1 cellular context compared by ENCODE assay signal in genomic region chr4:56907489-56908205, GRCh38.
A peak's percentile ranks its signal among the peaks of the same experiment; 100 is the strongest.
TF ChIP-seq lines count a peak whose summit lies in the region.

Gene REST, plus strand, starts transcription at chr4:56907900. Its CDS starts 2,739 bp downstream, at chr4:56910639.

TF ChIP-seq in H1, 55 proteins besides CTCF, POLR2A, EP300 and RAD21 (continued from another document):
- TF ChIP-seq CHD2 (IDR thresholded peaks at IDR 0.05; ENCODE audit: low read length) (no peak), BCL11A (IDR thresholded peaks at IDR 0.05; ENCODE audit: low read depth in 2 of 2, low read length in 2 of 2) (no peak), SIN3A (conservative IDR thresholded peaks at IDR 0.05 in 1 of 2, IDR thresholded peaks at IDR 0.05 in 1 of 2; ENCODE audit: low read depth in 1 of 2, low read length in 2 of 2) (peak; percentile 45 to 88; a peak in 2 of 4 replicates), EZH2 (IDR thresholded peaks at IDR 0.05; ENCODE audit: low read depth, low read length, severe bottlenecking) (no peak), KDM1A (IDR thresholded peaks at IDR 0.05; ENCODE audit: borderline replicate concordance, low read length) (no peak), CEBPB (IDR thresholded peaks at IDR 0.05; ENCODE audit: low read depth, low read length) (no peak), RBBP5 (IDR thresholded peaks at IDR 0.05; ENCODE audit: borderline replicate concordance, low read depth, low read length) (no peak), JUN (IDR thresholded peaks at IDR 0.05; ENCODE audit: low read depth, low read length) (no peak), MAFK (IDR thresholded peaks at IDR 0.05; ENCODE audit: low read depth, low read length) (no peak), E2F6 (IDR thresholded peaks at IDR 0.05) (no peak), USF2 (IDR thresholded peaks at IDR 0.05; ENCODE audit: low read length) (no peak), HDAC2 (IDR thresholded peaks at IDR 0.05; ENCODE audit: borderline replicate concordance in 1 of 2, low read depth in 2 of 2, low read length in 2 of 2) (peak; percentile 23 to 87; a peak in 2 of 4 replicates), SP2 (IDR thresholded peaks at IDR 0.05; ENCODE audit: low read length) (no peak), GTF2F1 (IDR thresholded peaks at IDR 0.05; ENCODE audit: borderline replicate concordance, low read depth, low read length) (no peak), GABPA (IDR thresholded peaks at IDR 0.05; ENCODE audit: borderline replicate concordance, insufficient read depth, low read length) (no peak), CHD1 (IDR thresholded peaks at IDR 0.05; ENCODE audit: low read depth, low read length) (no peak), SIRT6 (IDR thresholded peaks at IDR 0.05; ENCODE audit: low read length) (no peak), KDM4A (IDR thresholded peaks at IDR 0.05; ENCODE audit: low read depth, low read length, severe bottlenecking) (no peak), RXRA (IDR thresholded peaks at IDR 0.05; ENCODE audit: insufficient read depth, low read depth, low read length) (no peak), FOSL1 (IDR thresholded peaks at IDR 0.05; ENCODE audit: insufficient read depth, low read depth, low read length) (no peak), TEAD4 (IDR thresholded peaks at IDR 0.05; ENCODE audit: low read depth, low read length) (peak; percentile 71), RNF2 (IDR thresholded peaks at IDR 0.05; ENCODE audit: borderline replicate concordance, low read depth, low read length, missing control alignments, poor library complexity, severe bottlenecking) (no peak), TAF1 (IDR thresholded peaks at IDR 0.05; ENCODE audit: low read depth, low read length) (peak; percentile 63), SP4 (IDR thresholded peaks at IDR 0.05; ENCODE audit: low read length) (peak; percentile 75), JUND (IDR thresholded peaks at IDR 0.05; ENCODE audit: low read length) (no peak), NANOG (IDR thresholded peaks at IDR 0.05; ENCODE audit: insufficient read depth, low read depth, low read length, poor library complexity, severe bottlenecking) (peak; percentile 99), MAX (IDR thresholded peaks at IDR 0.05) (no peak), NRF1 (IDR thresholded peaks at IDR 0.05; ENCODE audit: low read depth, low read length) (no peak), ATF2 (IDR thresholded peaks at IDR 0.05; ENCODE audit: low read length) (no peak), BRCA1 (IDR thresholded peaks at IDR 0.05; ENCODE audit: low read depth, low read length) (no peak), CREB1 (IDR thresholded peaks at IDR 0.05) (peak; percentile 44), ZNF274 (IDR thresholded peaks at IDR 0.05; ENCODE audit: borderline replicate concordance, extremely low read depth, low read length) (no peak), HDAC6 (IDR thresholded peaks at IDR 0.05; ENCODE audit: low read depth, low read length) (no peak), YY1 (IDR thresholded peaks at IDR 0.05; ENCODE audit: low read depth, low read length) (peak; percentile 44; the same call in 1 of the 2 replicates), CTBP2 (IDR thresholded peaks at IDR 0.05; ENCODE audit: borderline replicate concordance, insufficient read depth, insufficient read length, low read length) (peak; percentile 72), SIX5 (IDR thresholded peaks at IDR 0.05; ENCODE audit: low read depth, low read length) (no peak), CBX8 (IDR thresholded peaks at IDR 0.05; ENCODE audit: borderline replicate concordance, low read depth, low read length) (no peak), RFX5 (IDR thresholded peaks at IDR 0.05; ENCODE audit: borderline replicate concordance, low read depth, low read length) (no peak), ASH2L (IDR thresholded peaks at IDR 0.05; ENCODE audit: low read length) (no peak), SUZ12 (IDR thresholded peaks at IDR 0.05; ENCODE audit: low read length) (no peak), SAP30 (IDR thresholded peaks at IDR 0.05; ENCODE audit: insufficient read depth, insufficient replicate concordance, low read length) (peak; percentile 56), POLR2AphosphoS5 (IDR thresholded peaks at IDR 0.05; ENCODE audit: low read depth, low read length) (no peak), KDM5A (IDR thresholded peaks at IDR 0.05; ENCODE audit: low read length) (no peak), EGR1 (IDR thresholded peaks at IDR 0.05; ENCODE audit: borderline replicate concordance, low read depth, low read length) (no peak; the same call in 1 of the 2 replicates), TAF7 (optimal IDR thresholded peaks at IDR 0.05; ENCODE audit: borderline replicate concordance, low read depth, low read length) (no peak), SP1 (IDR thresholded peaks at IDR 0.05; ENCODE audit: low read depth, low read length) (peak; percentile 79), TCF12 (IDR thresholded peaks at IDR 0.05; ENCODE audit: low read depth, low read length) (0 out of 2 replicates have a peak, but pooled peaks have one; percentile 46), SRF (IDR thresholded peaks at IDR 0.05; ENCODE audit: low read depth, low read length) (no peak), CBX5 (IDR thresholded peaks at IDR 0.05; ENCODE audit: low read depth, low read length) (no peak), CHD7 (IDR thresholded peaks at IDR 0.05; ENCODE audit: insufficient replicate concordance, low read length) (peak; percentile 75), ATF3 (IDR thresholded peaks at IDR 0.05; ENCODE audit: insufficient read depth, low read depth, low read length) (no peak), PHF8 (conservative IDR thresholded peaks at IDR 0.05; ENCODE audit: low read depth, low read length) (peak; percentile 81), POU5F1 (IDR thresholded peaks at IDR 0.05; ENCODE audit: low read depth, low read length) (peak; percentile 99)
